Comparison of ENCODE assay signal across 1 cellular context in genomic region chr9:86128235-86128822, GRCh38.
TF ChIP-seq lines count a peak whose summit lies in the region.

No MANE protein-coding gene starts in this region.

TF ChIP-seq in IMR-90, 13 proteins besides CTCF, POLR2A, EP300 and RAD21:
- TF ChIP-seq CEBPB (IDR thresholded peaks at IDR 0.05; ENCODE audit: low read depth, low read length) (no peak), MAFK (IDR thresholded peaks at IDR 0.05; ENCODE audit: low read depth, low read length) (0 out of 2 replicates have a peak, but pooled peaks have one; percentile 22)
